In the genomic region with DNA sequence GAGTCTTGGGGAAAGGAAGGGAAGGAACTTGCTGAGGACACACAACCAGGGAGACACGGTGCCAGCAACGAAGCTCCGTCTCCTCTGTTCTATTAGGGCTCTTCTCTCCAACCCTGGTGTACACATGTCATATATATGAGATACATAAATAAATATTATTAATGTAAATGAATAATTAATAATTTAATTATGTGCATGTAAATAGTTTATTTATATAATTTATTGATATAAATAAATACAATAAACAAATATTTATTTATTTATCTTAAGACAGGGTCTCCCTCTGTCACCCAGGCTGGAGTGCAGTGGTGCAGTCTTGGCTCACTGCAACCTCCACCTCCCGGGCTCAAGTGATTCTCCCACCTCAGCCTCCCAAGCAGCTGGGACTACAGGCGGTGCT, we compare ENCODE assay signal across 11 cellular contexts. TPM values are rescaled to one million over a fixed set of nuclear protein-coding genes. Genes with fewer than 3 reads are reported as not detected.
"Had no signal": no experiment of that assay in that cellular context is flagged by ENCODE, and none has a peak within 500 bp of the region (broad histone marks: within the 10 kb centered on the region; RNA-seq: fewer than 3 reads in every experiment).

No MANE protein-coding gene starts in this region.

RNA-seq across cellular contexts. Expression of a gene that starts 17.4 kb away (rescaled TPM):
- total RNA-seq: activated B cell treated with CpG ODN at 0.5 μM for 24 hours; activated CD4-positive, alpha-beta memory T cell treated with anti-CD3 and anti-CD28 coated beads for 36 hours; activated CD4-positive, alpha-beta memory T cell treated with anti-CD3 and anti-CD28 coated beads, Interleukin-2, amount 10 ng/mL, durations not matched to agents 7 days and 5 days; activated CD4-positive, alpha-beta T cell treated with anti-CD3 and anti-CD28 coated beads, Interleukin-2, amount 10 ng/mL, durations not matched to agents 7 days and 5 days; activated CD8-positive, alpha-beta memory T cell treated with anti-CD3 and anti-CD28 coated beads for 36 hours; activated CD8-positive, alpha-beta memory T cell treated with anti-CD3 and anti-CD28 coated beads, Interleukin-2, amount 10 ng/mL, durations not matched to agents 7 days and 5 days; activated CD8-positive, alpha-beta T cell treated with anti-CD3 and anti-CD28 coated beads, Interleukin-2, amount 10 ng/mL, durations not matched to agents 7 days and 5 days; T-cell; T-helper 1 cell treated with Interleukin-12 subunit alpha and Interleukin-12 subunit beta and Interleukin-4 antibody, amounts not matched to agents 30 ng/mL and 1 ng/mL, for 36 hours; T-helper 17 cell; T-helper 2 cell treated with Interferon-gamma antibody and Interleukin-4, amounts not matched to agents 100 ng/mL and 5 ng/mL, for 36 hours had no signal
